20 cellular contexts compared by ENCODE assay signal in the genomic region with DNA sequence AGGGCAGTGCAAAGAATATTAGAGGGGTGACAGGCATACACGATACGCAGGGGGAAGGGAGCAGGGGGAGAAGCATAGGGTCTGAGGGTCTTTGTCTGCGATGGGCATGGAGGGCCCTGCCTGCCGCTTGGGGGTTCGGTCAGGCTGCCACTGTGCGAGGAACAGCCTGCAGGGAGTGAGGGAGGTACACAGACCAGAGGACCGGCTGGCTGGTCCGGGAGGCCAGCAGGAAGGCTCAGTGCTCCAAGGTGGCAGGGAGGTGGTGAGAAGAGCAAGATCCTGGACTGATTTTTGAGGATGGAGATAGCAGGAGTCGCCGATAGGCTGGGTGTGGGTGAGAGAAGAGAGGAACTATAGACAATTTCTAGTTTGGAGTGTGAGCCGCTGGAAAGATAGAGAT.
A peak's percentile ranks its signal among the peaks of the same experiment; 100 is the strongest.
DNase-seq lines count a peak whose midpoint lies in the region; ATAC-seq and TF ChIP-seq lines count a peak whose summit lies in the region.
"Had no signal": no experiment of that assay in that cellular context is flagged by ENCODE, and none has a peak within 500 bp of the region (broad histone marks: within the 10 kb centered on the region; RNA-seq: fewer than 3 reads in every experiment).

No MANE protein-coding gene starts in this region.

- BruUV-seq in Caco-2 (replicated peaks; lab: Mats Ljungman, UMichigan), result no TSS peak

- POLR2A ChIA-PET in Caco-2 (lab: Charles Lee), result no interaction called here

- peaks cover 0 to 7% (median 0%) of the 10 kb centered on the region in 7 donors for H3K9me3 Mint-ChIP-seq in CD14-positive monocyte
- H3K9me3 Mint-ChIP-seq in Caco-2 (ENCODE audit: unreplicated experiment), result no peaks in the 10 kb centered on the region
- peaks cover 10% of the 10 kb centered on the region for H3K9me3 Mint-ChIP-seq in memory B cell

- TF ChIP-seq CTCF in CD14-positive monocyte (IDR thresholded peaks at IDR 0.05) (no peak), Caco-2 (IDR thresholded peaks at IDR 0.05; ENCODE audit: insufficient read depth in 1 of 2, low read depth in 1 of 2, low read length in 1 of 2, severe bottlenecking in 1 of 2, unreplicated experiment in 1 of 2) (no peak), lower lobe of right lung (IDR thresholded peaks at IDR 0.05) (no peak)

- H3K4me3 ChIP-seq in Caco-2 (ENCODE audit: low read depth, low read length) (no peak overlapping the region), lower lobe of right lung (no peak overlapping the region)
- H3K4me3 ChIP-seq: HAP-1, SK-N-MC had no signal

- peaks cover 31% of the 10 kb centered on the region for H3K4me1 Mint-ChIP-seq in CD14-positive monocyte
- no peaks in the 10 kb centered on the region for H3K4me1 Mint-ChIP-seq in Caco-2 (ENCODE audit: low read depth, unreplicated experiment)
- peaks cover 12% of the 10 kb centered on the region for H3K4me1 Mint-ChIP-seq in T-helper 17 cell
- peaks cover 5% of the 10 kb centered on the region for H3K4me1 Mint-ChIP-seq in memory B cell

- H3K36me3 ChIP-seq in Caco-2 (ENCODE audit: control insufficient read depth, insufficient read depth, low read length), result no peaks in the 10 kb centered on the region
- H3K36me3 ChIP-seq in lower lobe of right lung, result peaks cover 5% of the 10 kb centered on the region
- H3K36me3 ChIP-seq: HAP-1 had no signal

- H3K4me1 ChIP-seq in Caco-2 (no peaks in the 10 kb centered on the region), lower lobe of right lung (peaks cover 15% of the 10 kb centered on the region)
- H3K4me1 ChIP-seq: HAP-1 had no signal

- H3K9me3 ChIP-seq in Caco-2 (no peaks in the 10 kb centered on the region), T-helper 17 cell (ENCODE audit: control insufficient read depth, low read length, poor library complexity, severe bottlenecking) (no peaks in the 10 kb centered on the region), lower lobe of right lung (no peaks in the 10 kb centered on the region)
- H3K9me3 ChIP-seq: HAP-1 had no signal

- intact Hi-C loops in CD14-positive monocyte (cut with micrococcal nuclease), result no loop called here
- intact Hi-C loops in Caco-2 (cut with micrococcal nuclease; ENCODE audit: unreplicated experiment), result no loop called here
- intact Hi-C loops in lower lobe of right lung (cut with DNase I), result no loop called here

- H3K27me3 Mint-ChIP-seq in CD14-positive monocyte (ENCODE audit: low read depth in 3 of 3) (peaks cover 0 to 6% (median 5%) of the 10 kb centered on the region in 3 donors), Caco-2 (ENCODE audit: insufficient read depth, unreplicated experiment) (no peaks in the 10 kb centered on the region), T-helper 17 cell (no peaks in the 10 kb centered on the region), memory B cell (no peaks in the 10 kb centered on the region)

- no peak overlapping the region for H3K27ac ChIP-seq in lower lobe of right lung
- H3K27ac ChIP-seq: C4-2B, SK-N-MC had no signal

- H3K27ac Mint-ChIP-seq in CD14-positive monocyte (peak overlapping the region in 6 of 7 donors; percentile 14 to 81 (median 48)), Caco-2 (ENCODE audit: unreplicated experiment) (peak overlapping the region; percentile 2), T-helper 17 cell (peak overlapping the region; percentile 0), memory B cell (peak overlapping the region; percentile 21)

- H3K36me3 Mint-ChIP-seq in CD14-positive monocyte, result peaks cover 25 to 51% of the 10 kb centered on the region in 2 donors
- peaks cover 54% of the 10 kb centered on the region for H3K36me3 Mint-ChIP-seq in Caco-2 (ENCODE audit: insufficient read depth, unreplicated experiment)
- no peaks in the 10 kb centered on the region for H3K36me3 Mint-ChIP-seq in T-helper 17 cell (ENCODE audit: low read depth)
- peaks cover 27% of the 10 kb centered on the region for H3K36me3 Mint-ChIP-seq in memory B cell

- CTCF ChIA-PET in Caco-2 (lab: Charles Lee), result no interaction called here

- ATAC-seq in T-helper 17 cell (no peak), memory B cell (ENCODE audit: low read depth) (no peak), lower lobe of right lung (no peak), GM18868 (IDR thresholded peaks at IDR 0.05; ENCODE audit: unreplicated experiment) (no peak)

- H3K4me3 Mint-ChIP-seq in CD14-positive monocyte (no peak overlapping the region), Caco-2 (ENCODE audit: unreplicated experiment) (no peak overlapping the region), T-helper 17 cell (no peak overlapping the region), memory B cell (no peak overlapping the region)

- DNase-seq in CD14-positive monocyte (ENCODE audit: low spot score), result no peak
- DNase-seq in Caco-2, result no peak
- no peak for DNase-seq in T-helper 17 cell
- DNase-seq in memory B cell (ENCODE audit: low spot score in 2 of 2), result no peak
- no peak for DNase-seq in NCI-H1694 (lab: John Stamatoyannopoulos, UW)
- no peak for DNase-seq in lower lobe of right lung
- no peak for DNase-seq in activated CD4-positive, alpha-beta T cell treated with anti-CD3 and anti-CD28 coated beads, Interleukin-2, amount 50 U/mL, for 1 hour
- DNase-seq: ACHN, DMS79 treated with DMSO at 0.1 percent for 48 hours, KG1, NCI-H1105 treated with DMSO at 0.1 percent for 48 hours, NCI-H187, NCI-H2107, NCI-H510A treated with DMSO at 0.1 percent for 48 hours, NCI-H82, SHP77 had no signal

- H3K27me3 ChIP-seq in Caco-2 (replicated peaks; ENCODE audit: control insufficient read depth, insufficient read depth, low read length) (no peaks in the 10 kb centered on the region; the same call in 1 of the 2 replicates), lower lobe of right lung (ENCODE audit: low read depth) (no peaks in the 10 kb centered on the region)
